19 cellular contexts compared by ENCODE assay signal in the genomic region with DNA sequence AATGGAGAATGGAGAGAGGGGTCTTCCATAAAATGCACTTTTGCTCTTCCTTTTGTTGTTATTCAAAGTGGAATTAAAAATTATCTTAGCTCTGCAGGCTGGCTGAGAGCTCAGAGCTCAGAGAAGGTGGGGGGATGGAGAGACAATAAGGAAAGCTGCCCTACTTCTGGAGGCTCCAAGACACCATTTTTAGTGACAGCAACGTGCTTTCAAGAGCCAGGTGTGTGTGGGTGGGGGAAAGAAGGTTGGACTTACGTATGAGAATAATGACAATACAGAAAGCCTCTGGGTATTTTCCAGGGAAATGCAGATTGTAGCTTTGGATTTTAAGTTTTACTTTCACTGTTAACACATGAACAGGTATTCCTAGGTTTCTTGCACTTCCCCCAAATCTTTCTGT.
DNase-seq lines count a peak whose midpoint lies in the region; ATAC-seq, FAIRE-seq and TF ChIP-seq lines count a peak whose summit lies in the region.
"Had no signal": no experiment of that assay in that cellular context is flagged by ENCODE, and none has a peak within 500 bp of the region (broad histone marks: within the 10 kb centered on the region; RNA-seq: fewer than 3 reads in every experiment).

No MANE protein-coding gene starts in this region.

- peaks cover 3% of the 10 kb centered on the region for H3K27me3 Mint-ChIP-seq in neural progenitor cell (ENCODE audit: insufficient read depth, low read depth)

- no peak overlapping the region for H3K14ac ChIP-seq in IMR-90 (replicated peaks; ENCODE audit: low read depth, low read length)
- no peak overlapping the region for H3K14ac ChIP-seq in H1 (ENCODE audit: insufficient read length)

- WGBS in GM23248 (ENCODE audit: low coverage in 1 of 2, low lambda C conversion rate in 2 of 2, missing lambda C conversion rate in 2 of 2), 2 experiments, result 42 to 53% methylated on average over 2 of the region's 2 CpGs
- WGBS in IMR-90 (ENCODE audit: extremely low coverage in 2 of 2, insufficient read length in 1 of 2), 2 experiments, result 47% methylated on average over 2 of the region's 2 CpGs; no CpG with 5 or more reads in 1 of the 2 experiments
- 63% methylated on average over 2 of the region's 2 CpGs; no CpG with 5 or more reads in 1 of the 2 experiments for WGBS in H1 (ENCODE audit: extremely low coverage in 1 of 2, insufficient coverage in 1 of 2, insufficient read length in 1 of 2, insufficient replicate concordance in 2 of 2, low coverage in 1 of 2, low lambda C conversion rate in 2 of 2, missing lambda C conversion rate in 1 of 2), 2 experiments
- WGBS in upper lobe of left lung, 2 donors, result 37 to 38% methylated on average over 2 of the region's 2 CpGs

- H2AFZ ChIP-seq in GM23248 (no peak overlapping the region), IMR-90 (replicated peaks; ENCODE audit: low read length, poor library complexity) (no peak overlapping the region), H1 (ENCODE audit: low read length) (peak overlapping the region; percentile 46; the same call in 1 of the 2 replicates), neural progenitor cell (replicated peaks) (no peak overlapping the region)

- TF ChIP-seq CTCF in IMR-90 (conservative IDR thresholded peaks at IDR 0.05; ENCODE audit: low read depth, low read length), result no peak
- TF ChIP-seq CTCF in H1 (IDR thresholded peaks at IDR 0.05; ENCODE audit: control extremely low read depth in 1 of 3, insufficient read depth in 1 of 3, low read depth in 1 of 3, low read length in 3 of 3), result no peak
- TF ChIP-seq CTCF in neural progenitor cell (IDR thresholded peaks at IDR 0.05), result no peak
- TF ChIP-seq CTCF in upper lobe of left lung (IDR thresholded peaks at IDR 0.05), result no peak

- no TSS peak for BruUV-seq in IMR-90 (replicated peaks; lab: Mats Ljungman, UMichigan)

- H3K9me3 ChIP-seq in GM23248 (ENCODE audit: low read depth) (no peaks in the 10 kb centered on the region), IMR-90 (ENCODE audit: control insufficient read depth, insufficient read depth, low read length) (no peaks in the 10 kb centered on the region), H1 (ENCODE audit: insufficient read depth in 2 of 2, low read depth in 1 of 2, low read length in 1 of 2) (no peaks in the 10 kb centered on the region), neural progenitor cell (ENCODE audit: low read depth) (no peaks in the 10 kb centered on the region), upper lobe of left lung (no peaks in the 10 kb centered on the region)
- H3K9me3 ChIP-seq: BLaER1 treated with 17β-estradiol and CSF1 and Interleukin-3, amounts not matched to agents 10 nM and 100 nM; Peyer's patch; SJSA1 had no signal

- DNase-seq in GM23248 (no peak), IMR-90 (no peak), H1 (ENCODE audit: low read depth in 1 of 2, low spot score in 2 of 2) (no peak), neural progenitor cell (ENCODE audit: low spot score) (no peak), upper lobe of left lung (no peak), ureter (ENCODE audit: low spot score) (no peak)
- DNase-seq: CD8-positive, alpha-beta T cell; DMS79; NCI-H1417 treated with DMSO at 0.1 percent for 48 hours; NCI-H187 treated with DMSO at 0.1 percent for 48 hours; NCI-H345; NCI-H524 treated with DMSO at 0.1 percent for 48 hours; Peyer's patch had no signal

- H3K18ac ChIP-seq in IMR-90 (ENCODE audit: low read depth, low read length), result peak overlapping the region; percentile 47; the same call in 1 of the 2 replicates
- H3K18ac ChIP-seq in H1 (ENCODE audit: extremely low read depth, low read length), result no peak overlapping the region

- H2BK20ac ChIP-seq in IMR-90 (ENCODE audit: low read depth, low read length), result no peak overlapping the region
- H2BK20ac ChIP-seq in H1 (ENCODE audit: low read length), result no peak overlapping the region

- CTCF ChIA-PET in IMR-90 (lab: Yijun Ruan, JAX), result interaction anchor here (0.5 to 0.6 kb wide), 2 partner anchors 649 to 1118 kb away, joined by 4 to 6 read pairs; no protein-coding TSS in a partner anchor
- CTCF ChIA-PET in H1 (lab: Charles Lee; ENCODE audit: partially characterized antibody), result interaction anchor here (0.6 to 1.3 kb wide), 7 partner anchors 11 to 378 kb away, joined by 3 to 4 read pairs (median 3); no protein-coding TSS in a partner anchor

- no peak overlapping the region for H4K8ac ChIP-seq in IMR-90 (ENCODE audit: low read depth in 2 of 2, low read length in 2 of 2)
- H4K8ac ChIP-seq in H1 (ENCODE audit: extremely low read depth, insufficient read depth, low read length), result no peak overlapping the region

- no peak overlapping the region for H2AK5ac ChIP-seq in IMR-90 (ENCODE audit: low read depth, low read length)
- no peak overlapping the region for H2AK5ac ChIP-seq in H1 (ENCODE audit: low read depth, low read length)

- H2AK9ac ChIP-seq in IMR-90 (replicated peaks; ENCODE audit: low read depth, low read length, poor library complexity), result no peak overlapping the region

- H3F3A ChIP-seq in GM23248 (ENCODE audit: insufficient read depth) (no peaks in the 10 kb centered on the region), neural progenitor cell (ENCODE audit: low read depth) (peaks cover 12% of the 10 kb centered on the region)

- H3K56ac ChIP-seq in IMR-90 (ENCODE audit: extremely low read depth, insufficient read depth, low read length) (no peak overlapping the region), H1 (replicated peaks; ENCODE audit: insufficient read length, low read depth, low read length) (no peak overlapping the region)

- H4K5ac ChIP-seq in IMR-90 (ENCODE audit: low read depth, low read length) (no peak overlapping the region), H1 (ENCODE audit: insufficient read length, low read depth, low read length) (no peak overlapping the region)

- TF ChIP-seq RAD21 in IMR-90 (IDR thresholded peaks at IDR 0.05; ENCODE audit: low read length), result no peak
- TF ChIP-seq RAD21 in H1 (IDR thresholded peaks at IDR 0.05 in 1 of 2, conservative IDR thresholded peaks at IDR 0.05 in 1 of 2; ENCODE audit: low read depth in 2 of 2, low read length in 2 of 2), result no peak

- H3K9me3 Mint-ChIP-seq in neural progenitor cell, result peaks cover 5% of the 10 kb centered on the region
- H3K9me3 Mint-ChIP-seq: CD8-positive, alpha-beta T cell had no signal

- dilution Hi-C loops in IMR-90 (cut with HindIII; ENCODE audit: low sequenced_read_pairs, unreplicated experiment), result no loop called here

- no peak overlapping the region for H2BK12ac ChIP-seq in H1 (ENCODE audit: low read depth, low read length)

- intact Hi-C loops in IMR-90 (cut with micrococcal nuclease), result no loop called here

- H3K27ac ChIP-seq in GM23248 (no peak overlapping the region), IMR-90 (ENCODE audit: insufficient read depth, low read length) (no peak overlapping the region), H1 (ENCODE audit: low read depth, low read length) (no peak overlapping the region), neural progenitor cell (no peak overlapping the region), upper lobe of left lung (no peak overlapping the region)
- H3K27ac ChIP-seq: BLaER1 treated with 17β-estradiol and CSF1 and Interleukin-3, amounts not matched to agents 10 nM and 100 nM; KMS-11; Peyer's patch; SJSA1 had no signal

- H4K91ac ChIP-seq in IMR-90 (ENCODE audit: insufficient read depth, low read depth, low read length), result no peak overlapping the region
- no peak overlapping the region for H4K91ac ChIP-seq in H1 (replicated peaks; ENCODE audit: insufficient read length, low read length)

- H2BK120ac ChIP-seq in IMR-90 (ENCODE audit: low read depth, low read length), result no peak overlapping the region
- no peak overlapping the region for H2BK120ac ChIP-seq in H1 (replicated peaks; ENCODE audit: low read depth, low read length)

- ATAC-seq in IMR-90 (ENCODE audit: low read depth), result no peak
- ATAC-seq in upper lobe of left lung (ENCODE audit: low FRiP score in 2 of 2), result no peak
- no peak for ATAC-seq in GM21529 (IDR thresholded peaks at IDR 0.05; ENCODE audit: unreplicated experiment)
- no peak for ATAC-seq in GM18907 (IDR thresholded peaks at IDR 0.05; ENCODE audit: unreplicated experiment)
- ATAC-seq: CD8-positive, alpha-beta T cell had no signal

- H3K23me2 ChIP-seq in H1 (ENCODE audit: low read depth, low read length), result no peaks in the 10 kb centered on the region

- H3K4me1 ChIP-seq in GM23248 (ENCODE audit: insufficient read depth), result peaks cover 28% of the 10 kb centered on the region
- peaks cover 3% of the 10 kb centered on the region for H3K4me1 ChIP-seq in IMR-90 (ENCODE audit: control insufficient read depth, insufficient read depth, low read length)
- peaks cover 0 to 2% (median 0%) of the 10 kb centered on the region in 4 experiments; a peak in 2 of 7 replicates for H3K4me1 ChIP-seq in H1 (replicated peaks in 1 of 4; ENCODE audit: control insufficient read depth in 3 of 4, insufficient read depth in 4 of 4, low read length in 3 of 4)
- H3K4me1 ChIP-seq in neural progenitor cell, result peaks cover 58% of the 10 kb centered on the region
- no peaks in the 10 kb centered on the region for H3K4me1 ChIP-seq in upper lobe of left lung
- H3K4me1 ChIP-seq: Peyer's patch had no signal

- H3K36me3 ChIP-seq in GM23248 (ENCODE audit: low read depth) (no peaks in the 10 kb centered on the region), IMR-90 (ENCODE audit: control insufficient read depth, insufficient read depth, low read length) (no peaks in the 10 kb centered on the region), H1 (ENCODE audit: control insufficient read depth in 2 of 4, insufficient read depth in 4 of 4, low read length in 3 of 4) (no peaks in the 10 kb centered on the region), neural progenitor cell (no peaks in the 10 kb centered on the region), upper lobe of left lung (no peaks in the 10 kb centered on the region)
- H3K36me3 ChIP-seq: BLaER1 treated with 17β-estradiol and CSF1 and Interleukin-3, amounts not matched to agents 10 nM and 100 nM; Peyer's patch; SJSA1 had no signal

- H2BK15ac ChIP-seq in IMR-90 (ENCODE audit: low read depth, low read length) (no peak overlapping the region), H1 (ENCODE audit: low read length) (no peak overlapping the region)

- FAIRE-seq in H1 (lab: Jason Lieb, UNC), result no peak
- FAIRE-seq: D721Med had no signal

- H3K4me3 ChIP-seq in GM23248 (no peak overlapping the region), IMR-90 (ENCODE audit: insufficient read depth, low read depth, low read length) (no peak overlapping the region), H1 (ENCODE audit: extremely low read depth in 1 of 4, insufficient read depth in 2 of 4, low read depth in 3 of 4, low read length in 4 of 4) (no peak overlapping the region), neural progenitor cell (no peak overlapping the region), upper lobe of left lung (no peak overlapping the region)
- H3K4me3 ChIP-seq: BLaER1 treated with 17β-estradiol and CSF1 and Interleukin-3, amounts not matched to agents 10 nM and 100 nM; Peyer's patch; SJSA1 had no signal

- no peak overlapping the region for H3K27ac Mint-ChIP-seq in neural progenitor cell
- H3K27ac Mint-ChIP-seq: CD8-positive, alpha-beta T cell had no signal

- H3K4me2 ChIP-seq in GM23248 (ENCODE audit: unreplicated experiment) (peak overlapping the region; percentile 15), IMR-90 (ENCODE audit: low read depth, low read length) (no peak overlapping the region), H1 (ENCODE audit: insufficient read depth in 1 of 2, low read depth in 2 of 2, low read length in 2 of 2) (no peak overlapping the region; a peak in 1 of 4 replicates), neural progenitor cell (peak overlapping the region; percentile 14)
- H3K4me2 ChIP-seq: BLaER1 treated with 17β-estradiol and CSF1 and Interleukin-3, amounts not matched to agents 10 nM and 100 nM; KMS-11 had no signal

- peaks cover 7% of the 10 kb centered on the region for H3K36me3 Mint-ChIP-seq in neural progenitor cell
- H3K36me3 Mint-ChIP-seq: CD8-positive, alpha-beta T cell had no signal

- H3K79me2 ChIP-seq in GM23248 (ENCODE audit: insufficient read depth) (no peaks in the 10 kb centered on the region), H1 (ENCODE audit: control insufficient read depth in 1 of 2, insufficient read depth in 2 of 2, low read length in 2 of 2) (no peaks in the 10 kb centered on the region), neural progenitor cell (ENCODE audit: low read depth) (peaks cover 34% of the 10 kb centered on the region)

- H3K4me3 Mint-ChIP-seq in neural progenitor cell, result no peak overlapping the region
- H3K4me3 Mint-ChIP-seq: CD8-positive, alpha-beta T cell had no signal

- H3K79me1 ChIP-seq in IMR-90 (ENCODE audit: low read depth in 1 of 2, low read length in 2 of 2) (no peaks in the 10 kb centered on the region), H1 (ENCODE audit: low read depth, low read length) (no peaks in the 10 kb centered on the region)

- in situ Hi-C loops in GM23248 (cut with MboI) (no loop called here), IMR-90 (cut with MboI; ENCODE audit: low sequenced_read_pairs) (no loop called here)

- POLR2A ChIA-PET in IMR-90 (lab: Charles Lee; ENCODE audit: unreplicated experiment), result no interaction called here
- POLR2A ChIA-PET in H1 (lab: Charles Lee; ENCODE audit: partially characterized antibody), result interaction anchor here (1.2 kb wide), 1 partner anchor 16 kb away, joined by 3 read pairs; no protein-coding TSS in a partner anchor

- no peak for TF ChIP-seq POLR2A in IMR-90 (IDR thresholded peaks at IDR 0.05; ENCODE audit: low read depth, low read length)
- TF ChIP-seq POLR2A in H1 (IDR thresholded peaks at IDR 0.05; ENCODE audit: control extremely low read depth in 1 of 2, low read depth in 2 of 2, low read length in 2 of 2), result no peak
- TF ChIP-seq POLR2A in upper lobe of left lung (IDR thresholded peaks at IDR 0.05), result no peak

- H4K20me1 ChIP-seq in GM23248 (ENCODE audit: insufficient read depth), result no peaks in the 10 kb centered on the region
- H4K20me1 ChIP-seq in IMR-90 (ENCODE audit: insufficient read depth, low read length), result no peaks in the 10 kb centered on the region
- H4K20me1 ChIP-seq in H1 (replicated peaks in 1 of 2; ENCODE audit: control insufficient read depth in 1 of 2, insufficient read depth in 2 of 2, low read length in 2 of 2), result no peaks in the 10 kb centered on the region
- H4K20me1 ChIP-seq in neural progenitor cell (ENCODE audit: low read depth), result no peaks in the 10 kb centered on the region
- H4K20me1 ChIP-seq: BLaER1 treated with 17β-estradiol and CSF1 and Interleukin-3, amounts not matched to agents 10 nM and 100 nM had no signal

- no peak overlapping the region for H3K9ac ChIP-seq in GM23248
- no peak overlapping the region for H3K9ac ChIP-seq in IMR-90 (ENCODE audit: low read depth, low read length)
- H3K9ac ChIP-seq in H1 (replicated peaks in 1 of 4; ENCODE audit: extremely low read depth in 1 of 4, low read depth in 3 of 4, low read length in 3 of 4), result no peak overlapping the region
- H3K9ac ChIP-seq in neural progenitor cell, result no peak overlapping the region
- H3K9ac ChIP-seq: BLaER1 treated with 17β-estradiol and CSF1 and Interleukin-3, amounts not matched to agents 10 nM and 100 nM; KMS-11 had no signal

- H3K9me2 ChIP-seq in GM23248 (ENCODE audit: insufficient read depth), result no peaks in the 10 kb centered on the region

- TF ChIP-seq EP300 in H1 (IDR thresholded peaks at IDR 0.05; ENCODE audit: borderline replicate concordance in 1 of 2, low read depth in 2 of 2, low read length in 2 of 2) (no peak), upper lobe of left lung (IDR thresholded peaks at IDR 0.05) (no peak)

- no peak overlapping the region for H2BK5ac ChIP-seq in IMR-90 (ENCODE audit: low read depth, low read length, poor library complexity, severe bottlenecking)
- no peak overlapping the region for H2BK5ac ChIP-seq in H1 (ENCODE audit: low read depth, low read length)

- H3K27me3 ChIP-seq in GM23248 (replicated peaks; ENCODE audit: insufficient read depth) (0 out of 2 replicates have a peak, but pooled peaks cover 3% of the 10 kb centered on the region), IMR-90 (ENCODE audit: control insufficient read depth, insufficient read depth, low read length) (peaks cover 7% of the 10 kb centered on the region; the same call in 1 of the 2 replicates), H1 (replicated peaks in 1 of 4; ENCODE audit: control insufficient read depth in 3 of 4, extremely low read depth in 1 of 4, insufficient read depth in 3 of 4, low read length in 3 of 4) (no peaks in the 10 kb centered on the region), neural progenitor cell (no peaks in the 10 kb centered on the region), upper lobe of left lung (no peaks in the 10 kb centered on the region)
- H3K27me3 ChIP-seq: BLaER1 treated with 17β-estradiol and CSF1 and Interleukin-3, amounts not matched to agents 10 nM and 100 nM; Peyer's patch; SJSA1 had no signal

- peaks cover 32% of the 10 kb centered on the region for H3K4me1 Mint-ChIP-seq in neural progenitor cell

- H3K23ac ChIP-seq in IMR-90 (ENCODE audit: low read depth, low read length) (no peak overlapping the region), H1 (ENCODE audit: insufficient read length) (no peak overlapping the region)

- H3K9me1 ChIP-seq in IMR-90 (ENCODE audit: insufficient read depth, low read length), result no peaks in the 10 kb centered on the region; the same call in 1 of the 2 replicates

- H3K4ac ChIP-seq in IMR-90 (ENCODE audit: low read depth, low read length), result no peak overlapping the region
- no peak overlapping the region for H3K4ac ChIP-seq in H1 (replicated peaks; ENCODE audit: insufficient read length, low read depth, low read length)

Comparison
In these comparisons a context has a peak if more than half of its experiments do, and no peak if none do; other contexts are left out.
1. H3K4me2 ChIP-seq: peak in GM23248 (single experiment) and neural progenitor cell (single experiment); none in IMR-90 (single experiment) and H1 (0 of 2).